ENCODE assay signal across 18 cellular contexts in the genomic region with DNA sequence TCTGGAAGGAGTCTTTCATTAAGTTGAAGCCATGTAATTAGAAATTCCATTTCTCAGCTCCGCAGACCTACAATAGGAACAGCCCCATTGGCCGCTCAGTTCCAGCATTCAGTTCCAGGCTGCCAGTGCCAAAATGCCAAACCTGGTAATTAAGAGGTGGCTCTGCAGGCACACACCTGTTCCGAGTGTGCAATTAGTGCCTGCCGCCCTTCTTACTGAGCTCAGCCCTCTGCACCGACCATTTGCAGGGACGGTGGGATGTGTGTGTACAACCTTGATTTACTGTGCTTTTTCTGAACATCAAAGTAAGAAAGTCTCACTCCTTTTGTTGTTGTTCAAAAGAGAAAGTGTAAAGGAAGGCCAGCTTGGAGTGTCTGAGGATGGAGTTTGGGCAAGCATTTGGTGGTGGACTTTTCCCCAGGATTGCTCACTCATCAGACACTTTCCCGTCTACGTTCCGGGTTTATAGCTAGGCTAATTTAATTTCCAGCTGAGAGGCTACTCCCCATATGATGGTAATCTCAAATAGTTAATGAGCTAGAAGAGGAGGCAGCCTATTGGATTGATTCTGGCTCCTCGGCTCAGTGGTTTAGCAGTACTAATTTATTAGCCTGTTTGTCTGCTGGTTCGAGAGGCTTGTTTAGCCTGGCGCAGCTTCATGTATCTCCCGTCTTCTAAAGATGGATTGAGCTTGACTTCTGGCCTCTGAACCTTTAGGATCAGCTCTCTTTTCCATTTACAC. TPM values are rescaled to one million over a fixed set of nuclear protein-coding genes. Genes with fewer than 3 reads are reported as not detected.
DNase-seq lines count a peak whose midpoint lies in the region; ATAC-seq, FAIRE-seq and TF ChIP-seq lines count a peak whose summit lies in the region.
"Had no signal": no experiment of that assay in that cellular context is flagged by ENCODE, and none has a peak within 500 bp of the region (broad histone marks: within the 10 kb centered on the region; RNA-seq: fewer than 3 reads in every experiment).

No MANE protein-coding gene starts in this region.

- in situ Hi-C loops in HepG2 (cut with HindIII; ENCODE audit: extremely low pct_ligation_motif_present, low pct_unique_long_range_greater_than_20kb) = no loop called here

- peaks cover 99% of the 10 kb centered on the region for H3K79me2 ChIP-seq in HepG2 (ENCODE audit: insufficient read depth, low read length)
- H3K79me2 ChIP-seq: parathyroid adenoma had no signal

- POLR2A ChIA-PET in HepG2 (lab: Yijun Ruan, JAX) (interaction anchor here (0.6 to 4.5 kb wide), 6 partner anchors 9 to 61 kb away, joined by 3 to 45 read pairs (median 4); no protein-coding TSS in a partner anchor), WTC11 (lab: Charles Lee) (no interaction called here)

- H3K4me1 Mint-ChIP-seq in stimulated activated naive CD8-positive, alpha-beta T cell treated with anti-CD3 and anti-CD28 coated beads, Interleukin-15, Interleukin-2, amounts not matched to agents 100 ng/mL and 50 ng/mL, for 24 hours (ENCODE audit: low read depth) = peaks cover 86% of the 10 kb centered on the region
- peaks cover 61% of the 10 kb centered on the region for H3K4me1 Mint-ChIP-seq in activated T-helper 1 cell treated with anti-CD3 and anti-CD28 coated beads, Interleukin-12 subunit alpha, Interleukin-12 subunit beta, Interleukin-2, Interleukin-4 antibody, amounts not matched to agents 30 ng/mL and 10 ng/mL and 1 ng/mL, durations not matched to agents 14 hours and 24 hours and 36 hours (ENCODE audit: low read depth)
- H3K4me1 Mint-ChIP-seq in WTC11 = peaks cover 76% of the 10 kb centered on the region

- 56% methylated on average over 13 of the region's 13 CpGs for WGBS in HepG2 (ENCODE audit: low lambda C conversion rate)

- H3K9me3 Mint-ChIP-seq in stimulated activated naive CD8-positive, alpha-beta T cell treated with anti-CD3 and anti-CD28 coated beads, Interleukin-15, Interleukin-2, amounts not matched to agents 100 ng/mL and 50 ng/mL, for 24 hours = peaks cover 3% of the 10 kb centered on the region
- H3K9me3 Mint-ChIP-seq in activated T-helper 1 cell treated with anti-CD3 and anti-CD28 coated beads, Interleukin-12 subunit alpha, Interleukin-12 subunit beta, Interleukin-2, Interleukin-4 antibody, amounts not matched to agents 30 ng/mL and 10 ng/mL and 1 ng/mL, durations not matched to agents 14 hours and 24 hours and 36 hours = no peaks in the 10 kb centered on the region
- no peaks in the 10 kb centered on the region for H3K9me3 Mint-ChIP-seq in WTC11
- H3K9me3 Mint-ChIP-seq: activated naive CD4-positive, alpha-beta T cell treated with anti-CD3 and anti-CD28 coated beads, Interleukin-2, amount 10 ng/mL, durations not matched to agents 7 days and 5 days; mesothelial cell of epicardium had no signal

- peaks cover 100% of the 10 kb centered on the region for H3K4me1 ChIP-seq in HepG2 (ENCODE audit: insufficient read depth, low read length)
- H3K4me1 ChIP-seq: parathyroid adenoma had no signal

- H3K36me3 ChIP-seq in HepG2 (replicated peaks in 1 of 2; ENCODE audit: control insufficient read depth in 1 of 2, insufficient read depth in 2 of 2, low read length in 2 of 2) = no peaks in the 10 kb centered on the region; a peak in 3 of 5 replicates

- H3K27me3 ChIP-seq in HepG2 (ENCODE audit: control insufficient read depth in 1 of 2, insufficient read depth in 2 of 2, low read length in 2 of 2) = no peaks in the 10 kb centered on the region

- TF ChIP-seq EP300 in HepG2 (IDR thresholded peaks at IDR 0.05; ENCODE audit: low read depth in 2 of 2, low read length in 2 of 2) (no peak), HepG2 (CRISPR knock-in tag; IDR thresholded peaks at IDR 0.05; ENCODE audit: borderline replicate concordance) (no peak)

- no peaks in the 10 kb centered on the region for H3K9me3 ChIP-seq in HepG2 (ENCODE audit: low read length)

- no peak for TF ChIP-seq POLR2A in HepG2 (IDR thresholded peaks at IDR 0.05; ENCODE audit: insufficient read depth in 1 of 2, low read depth in 2 of 2, low read length in 2 of 2)

- FAIRE-seq in HepG2 (lab: Jason Lieb, UNC) = peak; percentile 4

- H3K9ac ChIP-seq in HepG2 (ENCODE audit: insufficient read depth, low read depth, low read length) = peak overlapping the region; percentile 10; the same call in 1 of the 2 replicates
- H3K9ac ChIP-seq: parathyroid adenoma had no signal

- TF ChIP-seq RAD21 in HepG2 (CRISPR knock-in tag; IDR thresholded peaks at IDR 0.05) = no peak

- H3K27ac ChIP-seq in HepG2 (ENCODE audit: extremely low read length, insufficient read depth, low read length) = peak overlapping the region; percentile 50
- H3K27ac ChIP-seq: parathyroid adenoma had no signal

- BruUV-seq in HepG2 (replicated peaks; lab: Mats Ljungman, UMichigan) = no TSS peak

- TF ChIP-seq CTCF in HepG2 (CRISPR knock-in tag; IDR thresholded peaks at IDR 0.05) = no peak
- TF ChIP-seq CTCF in WTC11 (IDR thresholded peaks at IDR 0.05) = no peak

- H2AFZ ChIP-seq in HepG2 (ENCODE audit: low read length) = no peak overlapping the region
- H2AFZ ChIP-seq: parathyroid adenoma had no signal

- no peaks in the 10 kb centered on the region for H3K27me3 Mint-ChIP-seq in stimulated activated naive CD8-positive, alpha-beta T cell treated with anti-CD3 and anti-CD28 coated beads, Interleukin-15, Interleukin-2, amounts not matched to agents 100 ng/mL and 50 ng/mL, for 24 hours
- H3K27me3 Mint-ChIP-seq in activated T-helper 1 cell treated with anti-CD3 and anti-CD28 coated beads, Interleukin-12 subunit alpha, Interleukin-12 subunit beta, Interleukin-2, Interleukin-4 antibody, amounts not matched to agents 30 ng/mL and 10 ng/mL and 1 ng/mL, durations not matched to agents 14 hours and 24 hours and 36 hours (ENCODE audit: insufficient read depth) = no peaks in the 10 kb centered on the region
- H3K27me3 Mint-ChIP-seq in WTC11 (ENCODE audit: low read depth) = peaks cover 31% of the 10 kb centered on the region
- H3K27me3 Mint-ChIP-seq: activated naive CD4-positive, alpha-beta T cell treated with anti-CD3 and anti-CD28 coated beads, Interleukin-2, amount 10 ng/mL, durations not matched to agents 7 days and 5 days had no signal

- peak overlapping the region in 1 of 3 experiments; percentile 17; a peak in 2 of 6 replicates for H3K4me3 ChIP-seq in HepG2 (replicated peaks in 1 of 3; ENCODE audit: insufficient read depth in 1 of 3, low read depth in 2 of 3, low read length in 3 of 3)

- H3K27ac Mint-ChIP-seq in stimulated activated naive CD8-positive, alpha-beta T cell treated with anti-CD3 and anti-CD28 coated beads, Interleukin-15, Interleukin-2, amounts not matched to agents 100 ng/mL and 50 ng/mL, for 24 hours = peak overlapping the region; percentile 92
- H3K27ac Mint-ChIP-seq in activated T-helper 1 cell treated with anti-CD3 and anti-CD28 coated beads, Interleukin-12 subunit alpha, Interleukin-12 subunit beta, Interleukin-2, Interleukin-4 antibody, amounts not matched to agents 30 ng/mL and 10 ng/mL and 1 ng/mL, durations not matched to agents 14 hours and 24 hours and 36 hours = peak overlapping the region; percentile 55
- no peak overlapping the region for H3K27ac Mint-ChIP-seq in WTC11
- H3K27ac Mint-ChIP-seq: mesothelial cell of epicardium had no signal

- ATAC-seq in stimulated activated naive CD8-positive, alpha-beta T cell treated with anti-CD3 and anti-CD28 coated beads, Interleukin-15, Interleukin-2, amounts not matched to agents 100 U/mL and 50 U/mL, for 24 hours = no peak
- ATAC-seq in HepG2 = peak; percentile 5; the same call in 2 of the 3 replicates
- ATAC-seq in GM21717 (IDR thresholded peaks at IDR 0.05; ENCODE audit: unreplicated experiment) = no peak
- ATAC-seq in WTC11 = no peak
- ATAC-seq: HCT116 had no signal

- intact Hi-C loops in activated T-helper 1 cell treated with anti-CD3 and anti-CD28 coated beads, Interleukin-12 subunit alpha, Interleukin-12 subunit beta, Interleukin-2, Interleukin-4 antibody, amounts not matched to agents 30 ng/mL and 10 ng/mL and 1 ng/mL, durations not matched to agents 14 hours and 24 hours and 36 hours (cut with micrococcal nuclease) = no loop called here
- intact Hi-C loops in HepG2 (cut with micrococcal nuclease; ENCODE audit: unreplicated experiment) = no loop called here

- peak overlapping the region; percentile 9 for H3K4me3 Mint-ChIP-seq in stimulated activated naive CD8-positive, alpha-beta T cell treated with anti-CD3 and anti-CD28 coated beads, Interleukin-15, Interleukin-2, amounts not matched to agents 100 ng/mL and 50 ng/mL, for 24 hours
- no peak overlapping the region for H3K4me3 Mint-ChIP-seq in activated T-helper 1 cell treated with anti-CD3 and anti-CD28 coated beads, Interleukin-12 subunit alpha, Interleukin-12 subunit beta, Interleukin-2, Interleukin-4 antibody, amounts not matched to agents 30 ng/mL and 10 ng/mL and 1 ng/mL, durations not matched to agents 14 hours and 24 hours and 36 hours
- H3K4me3 Mint-ChIP-seq in WTC11 = no peak overlapping the region
- H3K4me3 Mint-ChIP-seq: activated naive CD4-positive, alpha-beta T cell treated with anti-CD3 and anti-CD28 coated beads, Interleukin-2, amount 10 ng/mL, durations not matched to agents 7 days and 5 days; mesothelial cell of epicardium had no signal

- peaks cover 10% of the 10 kb centered on the region for H3K36me3 Mint-ChIP-seq in stimulated activated naive CD8-positive, alpha-beta T cell treated with anti-CD3 and anti-CD28 coated beads, Interleukin-15, Interleukin-2, amounts not matched to agents 100 ng/mL and 50 ng/mL, for 24 hours (ENCODE audit: low read depth)
- peaks cover 39% of the 10 kb centered on the region for H3K36me3 Mint-ChIP-seq in activated T-helper 1 cell treated with anti-CD3 and anti-CD28 coated beads, Interleukin-12 subunit alpha, Interleukin-12 subunit beta, Interleukin-2, Interleukin-4 antibody, amounts not matched to agents 30 ng/mL and 10 ng/mL and 1 ng/mL, durations not matched to agents 14 hours and 24 hours and 36 hours (ENCODE audit: low read depth)
- H3K36me3 Mint-ChIP-seq in WTC11 = peaks cover 2% of the 10 kb centered on the region; the same call in 1 of the 2 replicates
- H3K36me3 Mint-ChIP-seq: mesothelial cell of epicardium had no signal

- peak overlapping the region; percentile 57 for H3K4me2 ChIP-seq in HepG2 (ENCODE audit: low read depth, low read length)

- H4K20me1 ChIP-seq in HepG2 (ENCODE audit: insufficient read depth, low read length) = peaks cover 28% of the 10 kb centered on the region

- CTCF ChIA-PET in HepG2 (lab: Yijun Ruan, JAX; ENCODE audit: low intra/inter-chr PET ratio, low total read pairs) (no interaction called here), WTC11 (lab: Charles Lee) (interaction anchor here (0.8 to 2.1 kb wide), 2 partner anchors 10 to 20 kb away, joined by 3 to 8 read pairs; partner anchors contain the start of gene HS3ST3B1)

- DNase-seq in stimulated activated naive CD8-positive, alpha-beta T cell treated with anti-CD3 and anti-CD28 coated beads, Interleukin-15, Interleukin-2, amounts not matched to agents 100 U/mL and 50 U/mL, for 24 hours = no peak
- DNase-seq in activated T-helper 1 cell treated with anti-CD3 and anti-CD28 coated beads, Interleukin-12 subunit alpha, Interleukin-12 subunit beta, Interleukin-2, Interleukin-4 antibody, amounts not matched to agents 30 ng/mL and 10 ng/mL and 1 ng/mL, durations not matched to agents 14 hours and 24 hours and 36 hours (ENCODE audit: low spot score) = no peak
- DNase-seq in HepG2 (ENCODE audit: low spot score) (no peak), NCI-H2171 (lab: John Stamatoyannopoulos, UW) (no peak), medulla oblongata (ENCODE audit: extremely low spot score) (no peak), WTC11 (ENCODE audit: low spot score) (no peak)
- DNase-seq: activated naive CD4-positive, alpha-beta T cell treated with anti-CD3 and anti-CD28 coated beads, Interleukin-2, amount 10 ng/mL, durations not matched to agents 7 days and 5 days; caudate nucleus; glutamatergic neuron; NCI-H1694 treated with DMSO at 0.1 percent for 48 hours; stimulated activated CD4-positive, alpha-beta T cell treated with anti-CD3 and anti-CD28 coated beads, Interleukin-12 subunit alpha, Interleukin-12 subunit beta, amount 100 ng/mL, for 4 hours; substantia nigra; T1000 had no signal

RNA-seq across cellular contexts. Expression of gene HS3ST3B1, which starts 20.0 kb away (rescaled TPM):
- total RNA-seq in activated T-helper 1 cell treated with anti-CD3 and anti-CD28 coated beads, Interleukin-12 subunit alpha, Interleukin-12 subunit beta, Interleukin-2, Interleukin-4 antibody, amounts not matched to agents 30 ng/mL and 10 ng/mL and 1 ng/mL, durations not matched to agents 14 hours and 24 hours and 36 hours = 32.3 and 33.8 TPM in 2 replicates
- total RNA-seq in HepG2 (2016; rRNA removed; fragmentation: Illumina TruSeq; extraction: Trizol) = 35.3 and 39.5 TPM in 2 replicates
- total RNA-seq in HepG2 (2016; cell fraction: cytosol; rRNA removed; fragmentation: Illumina TruSeq; extraction: Trizol; ENCODE audit: low read depth) = 5.0 and 5.5 TPM in 2 replicates
- 33.5 and 37.1 TPM in 2 replicates for total RNA-seq in HepG2 (2016; cell fraction: insoluble cytoplasmic fraction; rRNA removed; fragmentation: Illumina TruSeq; extraction: Trizol)
- 21.9 and 24.5 TPM in 2 replicates for total RNA-seq in HepG2 (2016; cell fraction: membrane; rRNA removed; fragmentation: Illumina TruSeq; extraction: Trizol)
- 34.7 and 37.1 TPM in 2 replicates for total RNA-seq in HepG2 (2016; cell fraction: nucleus; rRNA removed; fragmentation: Illumina TruSeq; extraction: Trizol)
- polyA plus RNA-seq in HepG2 (2011; rRNA removed) = 14.6 and 15.7 TPM in 2 replicates
- 10.2 and 10.4 TPM in 2 replicates for polyA plus RNA-seq in HepG2 (2011; cell fraction: cytosol; rRNA removed)
- 16.6 and 20.5 TPM in 2 replicates for polyA plus RNA-seq in HepG2 (2011; cell fraction: nucleus; rRNA removed)
- 15.3 and 18.6 TPM in 2 replicates for polyA plus RNA-seq in HepG2 (2012)
- polyA plus RNA-seq in HepG2 (2016; cell fraction: cytosol; fragmentation: Illumina TruSeq; extraction: Trizol; ENCODE audit: low read depth) = 1.9 and 2.3 TPM in 2 replicates
- polyA plus RNA-seq in HepG2 (2016; cell fraction: insoluble cytoplasmic fraction; fragmentation: Illumina TruSeq; extraction: Trizol; ENCODE audit: low read depth) = 19.7 and 21.9 TPM in 2 replicates
- polyA plus RNA-seq in HepG2 (2016; cell fraction: membrane; fragmentation: Illumina TruSeq; extraction: Trizol; ENCODE audit: low read depth) = 7.2 and 7.3 TPM in 2 replicates
- polyA plus RNA-seq in HepG2 (2016; cell fraction: nucleus; fragmentation: Illumina TruSeq; extraction: Trizol; ENCODE audit: insufficient read depth, low read depth) = 39.2 and 41.9 TPM in 2 replicates
- 67.6 TPM in 1 of 2 replicates, not detected in the other for polyA minus RNA-seq in HepG2 (2011; rRNA and poly(A)+ RNA removed; ENCODE audit: low replicate concordance)
- polyA minus RNA-seq in HepG2 (2011; cell fraction: cytosol; rRNA and poly(A)+ RNA removed) = 34.2 and 35.7 TPM in 2 replicates
- polyA minus RNA-seq in HepG2 (2011; cell fraction: nucleus; rRNA and poly(A)+ RNA removed) = 25.6 and 26.4 TPM in 2 replicates
- total RNA-seq in WTC11 (2021) = 12.3 to 22.3 TPM (median 13.1 TPM) in 3 replicates
